ENCODE assay signal across 1 cellular context in the genomic region with DNA sequence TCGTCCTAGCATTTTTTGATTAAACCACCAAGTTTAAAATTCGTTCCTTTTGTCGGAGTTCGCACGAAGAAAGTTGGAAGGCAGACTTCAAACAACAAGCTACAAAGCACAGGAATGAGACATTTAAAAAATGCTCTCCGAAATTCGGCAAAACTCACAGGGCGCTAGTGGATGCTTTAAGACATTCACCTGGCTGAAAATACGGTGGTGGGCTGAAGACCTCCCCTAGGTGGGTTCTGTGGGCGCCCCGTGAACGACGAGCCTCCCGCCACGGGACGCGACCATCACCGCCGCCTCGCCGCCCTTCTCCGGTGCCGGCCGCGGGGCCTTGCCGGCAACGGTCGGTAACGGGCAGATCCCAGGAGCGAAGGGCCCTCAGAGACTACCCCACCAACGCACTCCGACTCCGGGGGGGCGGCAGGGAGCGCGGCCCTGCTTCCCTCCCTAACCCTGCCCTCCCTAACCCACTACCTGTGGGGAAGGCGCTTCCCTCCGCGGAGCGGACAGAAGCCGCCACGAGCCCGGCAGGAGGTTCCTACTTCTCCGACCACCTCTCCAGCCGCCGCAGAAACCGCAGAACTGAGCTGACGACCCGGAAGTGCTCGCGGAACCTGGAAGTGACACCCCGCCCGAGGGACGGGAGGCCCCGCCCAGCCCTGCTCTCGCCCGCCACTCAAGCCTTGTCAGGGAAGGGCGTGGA.
A peak's percentile ranks its signal among the peaks of the same experiment; 100 is the strongest.
TF ChIP-seq lines count a peak whose summit lies in the region.

A gene with protein sequence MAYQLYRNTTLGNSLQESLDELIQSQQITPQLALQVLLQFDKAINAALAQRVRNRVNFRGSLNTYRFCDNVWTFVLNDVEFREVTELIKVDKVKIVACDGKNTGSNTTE (minus strand): TSS at position 581 of the 700 bp plus-strand sequence. CDS start 5,238 bp downstream, outside the sequence.

TF ChIP-seq in HepG2, 621 proteins besides CTCF, POLR2A, EP300 and RAD21 (continued from another document and continues in another):
- TF ChIP-seq ZNF468 (CRISPR knock-in tag; IDR thresholded peaks at IDR 0.05) (no peak), GATAD1 (CRISPR knock-in tag; IDR thresholded peaks at IDR 0.05) (peak; percentile 86), ZSCAN20 (CRISPR knock-in tag; IDR thresholded peaks at IDR 0.05; ENCODE audit: borderline replicate concordance) (no peak), ZNF138 (CRISPR knock-in tag; IDR thresholded peaks at IDR 0.05; ENCODE audit: low read depth) (no peak), NFRKB (IDR thresholded peaks at IDR 0.05) (no peak), FOXP1 (IDR thresholded peaks at IDR 0.05) (no peak), FOXP1 (CRISPR knock-in tag; IDR thresholded peaks at IDR 0.05) (no peak), ZNF431 (CRISPR knock-in tag; IDR thresholded peaks at IDR 0.05; ENCODE audit: borderline replicate concordance, low read depth) (no peak), CEBPG (CRISPR knock-in tag; IDR thresholded peaks at IDR 0.05) (no peak), BRCA1 (CRISPR knock-in tag; IDR thresholded peaks at IDR 0.05) (no peak), BORCS8-MEF2B (CRISPR knock-in tag; IDR thresholded peaks at IDR 0.05) (peak; percentile 38; the same call in 1 of the 2 replicates), CENPT (CRISPR knock-in tag; IDR thresholded peaks at IDR 0.05; ENCODE audit: low read depth) (no peak), KMT2A (CRISPR knock-in tag; IDR thresholded peaks at IDR 0.05) (peak; percentile 98), ZNF644 (CRISPR knock-in tag; IDR thresholded peaks at IDR 0.05; ENCODE audit: low read depth) (no peak), ZNF292 (CRISPR knock-in tag; IDR thresholded peaks at IDR 0.05; ENCODE audit: borderline replicate concordance, low read depth) (0 out of 2 replicates have a peak, but pooled peaks have one; percentile 52), REL (CRISPR knock-in tag; conservative IDR thresholded peaks at IDR 0.05) (no peak), ZSCAN30 (CRISPR knock-in tag; IDR thresholded peaks at IDR 0.05) (no peak)
- TF ChIP-seq, protein P1, sequence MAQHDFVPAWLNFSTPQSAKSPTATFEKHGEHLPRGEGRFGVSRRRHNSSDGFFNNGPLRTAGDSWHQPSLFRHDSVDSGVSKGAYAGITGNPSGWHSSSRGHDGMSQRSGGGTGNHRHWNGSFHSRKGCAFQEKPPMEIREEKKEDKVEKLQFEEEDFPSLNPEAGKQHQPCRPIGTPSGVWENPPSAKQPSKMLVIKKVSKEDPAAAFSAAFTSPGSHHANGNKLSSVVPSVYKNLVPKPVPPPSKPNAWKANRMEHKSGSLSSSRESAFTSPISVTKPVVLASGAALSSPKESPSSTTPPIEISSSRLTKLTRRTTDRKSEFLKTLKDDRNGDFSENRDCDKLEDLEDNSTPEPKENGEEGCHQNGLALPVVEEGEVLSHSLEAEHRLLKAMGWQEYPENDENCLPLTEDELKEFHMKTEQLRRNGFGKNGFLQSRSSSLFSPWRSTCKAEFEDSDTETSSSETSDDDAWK (CRISPR knock-in tag; IDR thresholded peaks at IDR 0.05), result no peak
- TF ChIP-seq, protein P2, sequence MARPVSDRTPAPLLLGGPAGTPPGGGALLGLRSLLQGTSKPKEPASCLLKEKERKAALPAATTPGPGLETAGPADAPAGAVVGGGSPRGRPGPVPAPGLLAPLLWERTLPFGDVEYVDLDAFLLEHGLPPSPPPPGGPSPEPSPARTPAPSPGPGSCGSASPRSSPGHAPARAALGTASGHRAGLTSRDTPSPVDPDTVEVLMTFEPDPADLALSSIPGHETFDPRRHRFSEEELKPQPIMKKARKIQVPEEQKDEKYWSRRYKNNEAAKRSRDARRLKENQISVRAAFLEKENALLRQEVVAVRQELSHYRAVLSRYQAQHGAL (CRISPR knock-in tag; IDR thresholded peaks at IDR 0.05; ENCODE audit: not compliant biosample characterization), result no peak
- TF ChIP-seq, protein P3, sequence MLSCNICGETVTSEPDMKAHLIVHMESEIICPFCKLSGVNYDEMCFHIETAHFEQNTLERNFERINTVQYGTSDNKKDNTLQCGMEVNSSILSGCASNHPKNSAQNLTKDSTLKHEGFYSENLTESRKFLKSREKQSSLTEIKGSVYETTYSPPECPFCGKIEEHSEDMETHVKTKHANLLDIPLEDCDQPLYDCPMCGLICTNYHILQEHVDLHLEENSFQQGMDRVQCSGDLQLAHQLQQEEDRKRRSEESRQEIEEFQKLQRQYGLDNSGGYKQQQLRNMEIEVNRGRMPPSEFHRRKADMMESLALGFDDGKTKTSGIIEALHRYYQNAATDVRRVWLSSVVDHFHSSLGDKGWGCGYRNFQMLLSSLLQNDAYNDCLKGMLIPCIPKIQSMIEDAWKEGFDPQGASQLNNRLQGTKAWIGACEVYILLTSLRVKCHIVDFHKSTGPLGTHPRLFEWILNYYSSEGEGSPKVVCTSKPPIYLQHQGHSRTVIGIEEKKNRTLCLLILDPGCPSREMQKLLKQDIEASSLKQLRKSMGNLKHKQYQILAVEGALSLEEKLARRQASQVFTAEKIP (CRISPR knock-in tag; IDR thresholded peaks at IDR 0.05; ENCODE audit: borderline replicate concordance), result no peak
- TF ChIP-seq, protein P4, sequence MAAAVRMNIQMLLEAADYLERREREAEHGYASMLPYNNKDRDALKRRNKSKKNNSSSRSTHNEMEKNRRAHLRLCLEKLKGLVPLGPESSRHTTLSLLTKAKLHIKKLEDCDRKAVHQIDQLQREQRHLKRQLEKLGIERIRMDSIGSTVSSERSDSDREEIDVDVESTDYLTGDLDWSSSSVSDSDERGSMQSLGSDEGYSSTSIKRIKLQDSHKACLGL (CRISPR knock-in tag; IDR thresholded peaks at IDR 0.05), result peak; percentile 61; the same call in 1 of the 2 replicates
- TF ChIP-seq, protein P5, sequence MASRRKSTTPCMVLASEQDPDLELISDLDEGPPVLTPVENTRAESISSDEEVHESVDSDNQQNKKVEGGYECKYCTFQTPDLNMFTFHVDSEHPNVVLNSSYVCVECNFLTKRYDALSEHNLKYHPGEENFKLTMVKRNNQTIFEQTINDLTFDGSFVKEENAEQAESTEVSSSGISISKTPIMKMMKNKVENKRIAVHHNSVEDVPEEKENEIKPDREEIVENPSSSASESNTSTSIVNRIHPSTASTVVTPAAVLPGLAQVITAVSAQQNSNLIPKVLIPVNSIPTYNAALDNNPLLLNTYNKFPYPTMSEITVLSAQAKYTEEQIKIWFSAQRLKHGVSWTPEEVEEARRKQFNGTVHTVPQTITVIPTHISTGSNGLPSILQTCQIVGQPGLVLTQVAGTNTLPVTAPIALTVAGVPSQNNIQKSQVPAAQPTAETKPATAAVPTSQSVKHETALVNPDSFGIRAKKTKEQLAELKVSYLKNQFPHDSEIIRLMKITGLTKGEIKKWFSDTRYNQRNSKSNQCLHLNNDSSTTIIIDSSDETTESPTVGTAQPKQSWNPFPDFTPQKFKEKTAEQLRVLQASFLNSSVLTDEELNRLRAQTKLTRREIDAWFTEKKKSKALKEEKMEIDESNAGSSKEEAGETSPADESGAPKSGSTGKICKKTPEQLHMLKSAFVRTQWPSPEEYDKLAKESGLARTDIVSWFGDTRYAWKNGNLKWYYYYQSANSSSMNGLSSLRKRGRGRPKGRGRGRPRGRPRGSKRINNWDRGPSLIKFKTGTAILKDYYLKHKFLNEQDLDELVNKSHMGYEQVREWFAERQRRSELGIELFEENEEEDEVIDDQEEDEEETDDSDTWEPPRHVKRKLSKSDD (CRISPR knock-in tag; IDR thresholded peaks at IDR 0.05; ENCODE audit: low read depth), result no peak
- TF ChIP-seq, protein P6, sequence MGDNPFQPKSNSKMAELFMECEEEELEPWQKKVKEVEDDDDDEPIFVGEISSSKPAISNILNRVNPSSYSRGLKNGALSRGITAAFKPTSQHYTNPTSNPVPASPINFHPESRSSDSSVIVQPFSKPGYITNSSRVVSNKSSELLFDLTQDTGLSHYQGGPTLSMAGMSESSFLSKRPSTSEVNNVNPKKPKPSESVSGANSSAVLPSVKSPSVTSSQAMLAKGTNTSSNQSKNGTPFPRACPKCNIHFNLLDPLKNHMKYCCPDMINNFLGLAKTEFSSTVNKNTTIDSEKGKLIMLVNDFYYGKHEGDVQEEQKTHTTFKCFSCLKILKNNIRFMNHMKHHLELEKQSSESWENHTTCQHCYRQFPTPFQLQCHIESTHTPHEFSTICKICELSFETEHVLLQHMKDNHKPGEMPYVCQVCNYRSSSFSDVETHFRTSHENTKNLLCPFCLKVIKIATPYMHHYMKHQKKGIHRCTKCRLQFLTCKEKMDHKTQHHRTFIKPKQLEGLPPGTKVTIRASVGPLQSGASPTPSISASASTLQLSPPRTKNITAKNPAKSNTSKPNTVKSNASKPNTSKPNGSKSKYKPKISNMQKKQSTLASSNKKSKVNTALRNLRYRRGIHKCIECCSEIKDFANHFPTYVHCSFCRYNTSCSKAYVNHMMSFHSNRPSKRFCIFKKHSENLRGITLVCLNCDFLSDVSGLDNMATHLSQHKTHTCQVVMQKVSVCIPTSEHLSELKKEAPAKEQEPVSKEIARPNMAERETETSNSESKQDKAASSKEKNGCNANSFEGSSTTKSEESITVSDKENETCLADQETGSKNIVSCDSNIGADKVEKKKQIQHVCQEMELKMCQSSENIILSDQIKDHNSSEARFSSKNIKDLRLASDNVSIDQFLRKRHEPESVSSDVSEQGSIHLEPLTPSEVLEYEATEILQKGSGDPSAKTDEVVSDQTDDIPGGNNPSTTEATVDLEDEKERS (CRISPR knock-in tag; IDR thresholded peaks at IDR 0.05), result 0 out of 2 replicates have a peak, but pooled peaks have one; percentile 23
- TF ChIP-seq, protein P7, sequence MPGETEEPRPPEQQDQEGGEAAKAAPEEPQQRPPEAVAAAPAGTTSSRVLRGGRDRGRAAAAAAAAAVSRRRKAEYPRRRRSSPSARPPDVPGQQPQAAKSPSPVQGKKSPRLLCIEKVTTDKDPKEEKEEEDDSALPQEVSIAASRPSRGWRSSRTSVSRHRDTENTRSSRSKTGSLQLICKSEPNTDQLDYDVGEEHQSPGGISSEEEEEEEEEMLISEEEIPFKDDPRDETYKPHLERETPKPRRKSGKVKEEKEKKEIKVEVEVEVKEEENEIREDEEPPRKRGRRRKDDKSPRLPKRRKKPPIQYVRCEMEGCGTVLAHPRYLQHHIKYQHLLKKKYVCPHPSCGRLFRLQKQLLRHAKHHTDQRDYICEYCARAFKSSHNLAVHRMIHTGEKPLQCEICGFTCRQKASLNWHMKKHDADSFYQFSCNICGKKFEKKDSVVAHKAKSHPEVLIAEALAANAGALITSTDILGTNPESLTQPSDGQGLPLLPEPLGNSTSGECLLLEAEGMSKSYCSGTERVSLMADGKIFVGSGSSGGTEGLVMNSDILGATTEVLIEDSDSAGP (CRISPR knock-in tag; IDR thresholded peaks at IDR 0.05; ENCODE audit: borderline replicate concordance), result no peak; the same call in 1 of the 2 replicates
- TF ChIP-seq, protein P8, sequence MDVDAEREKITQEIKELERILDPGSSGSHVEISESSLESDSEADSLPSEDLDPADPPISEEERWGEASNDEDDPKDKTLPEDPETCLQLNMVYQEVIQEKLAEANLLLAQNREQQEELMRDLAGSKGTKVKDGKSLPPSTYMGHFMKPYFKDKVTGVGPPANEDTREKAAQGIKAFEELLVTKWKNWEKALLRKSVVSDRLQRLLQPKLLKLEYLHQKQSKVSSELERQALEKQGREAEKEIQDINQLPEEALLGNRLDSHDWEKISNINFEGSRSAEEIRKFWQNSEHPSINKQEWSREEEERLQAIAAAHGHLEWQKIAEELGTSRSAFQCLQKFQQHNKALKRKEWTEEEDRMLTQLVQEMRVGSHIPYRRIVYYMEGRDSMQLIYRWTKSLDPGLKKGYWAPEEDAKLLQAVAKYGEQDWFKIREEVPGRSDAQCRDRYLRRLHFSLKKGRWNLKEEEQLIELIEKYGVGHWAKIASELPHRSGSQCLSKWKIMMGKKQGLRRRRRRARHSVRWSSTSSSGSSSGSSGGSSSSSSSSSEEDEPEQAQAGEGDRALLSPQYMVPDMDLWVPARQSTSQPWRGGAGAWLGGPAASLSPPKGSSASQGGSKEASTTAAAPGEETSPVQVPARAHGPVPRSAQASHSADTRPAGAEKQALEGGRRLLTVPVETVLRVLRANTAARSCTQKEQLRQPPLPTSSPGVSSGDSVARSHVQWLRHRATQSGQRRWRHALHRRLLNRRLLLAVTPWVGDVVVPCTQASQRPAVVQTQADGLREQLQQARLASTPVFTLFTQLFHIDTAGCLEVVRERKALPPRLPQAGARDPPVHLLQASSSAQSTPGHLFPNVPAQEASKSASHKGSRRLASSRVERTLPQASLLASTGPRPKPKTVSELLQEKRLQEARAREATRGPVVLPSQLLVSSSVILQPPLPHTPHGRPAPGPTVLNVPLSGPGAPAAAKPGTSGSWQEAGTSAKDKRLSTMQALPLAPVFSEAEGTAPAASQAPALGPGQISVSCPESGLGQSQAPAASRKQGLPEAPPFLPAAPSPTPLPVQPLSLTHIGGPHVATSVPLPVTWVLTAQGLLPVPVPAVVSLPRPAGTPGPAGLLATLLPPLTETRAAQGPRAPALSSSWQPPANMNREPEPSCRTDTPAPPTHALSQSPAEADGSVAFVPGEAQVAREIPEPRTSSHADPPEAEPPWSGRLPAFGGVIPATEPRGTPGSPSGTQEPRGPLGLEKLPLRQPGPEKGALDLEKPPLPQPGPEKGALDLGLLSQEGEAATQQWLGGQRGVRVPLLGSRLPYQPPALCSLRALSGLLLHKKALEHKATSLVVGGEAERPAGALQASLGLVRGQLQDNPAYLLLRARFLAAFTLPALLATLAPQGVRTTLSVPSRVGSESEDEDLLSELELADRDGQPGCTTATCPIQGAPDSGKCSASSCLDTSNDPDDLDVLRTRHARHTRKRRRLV (CRISPR knock-in tag; IDR thresholded peaks at IDR 0.05), result peak; percentile 20; the same call in 1 of the 2 replicates
- TF ChIP-seq, protein P9, sequence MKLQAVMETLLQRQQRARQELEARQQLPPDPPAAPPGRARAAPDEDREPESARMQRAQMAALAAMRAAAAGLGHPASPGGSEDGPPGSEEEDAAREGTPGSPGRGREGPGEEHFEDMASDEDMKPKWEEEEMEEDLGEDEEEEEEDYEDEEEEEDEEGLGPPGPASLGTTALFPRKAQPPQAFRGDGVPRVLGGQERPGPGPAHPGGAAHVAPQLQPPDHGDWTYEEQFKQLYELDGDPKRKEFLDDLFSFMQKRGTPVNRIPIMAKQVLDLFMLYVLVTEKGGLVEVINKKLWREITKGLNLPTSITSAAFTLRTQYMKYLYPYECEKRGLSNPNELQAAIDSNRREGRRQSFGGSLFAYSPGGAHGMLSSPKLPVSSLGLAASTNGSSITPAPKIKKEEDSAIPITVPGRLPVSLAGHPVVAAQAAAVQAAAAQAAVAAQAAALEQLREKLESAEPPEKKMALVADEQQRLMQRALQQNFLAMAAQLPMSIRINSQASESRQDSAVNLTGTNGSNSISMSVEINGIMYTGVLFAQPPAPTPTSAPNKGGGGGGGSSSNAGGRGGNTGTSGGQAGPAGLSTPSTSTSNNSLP (IDR thresholded peaks at IDR 0.05; ENCODE audit: low read depth, low read length), result no peak
